ENCODE assay signal across 25 cellular contexts in the genomic region with DNA sequence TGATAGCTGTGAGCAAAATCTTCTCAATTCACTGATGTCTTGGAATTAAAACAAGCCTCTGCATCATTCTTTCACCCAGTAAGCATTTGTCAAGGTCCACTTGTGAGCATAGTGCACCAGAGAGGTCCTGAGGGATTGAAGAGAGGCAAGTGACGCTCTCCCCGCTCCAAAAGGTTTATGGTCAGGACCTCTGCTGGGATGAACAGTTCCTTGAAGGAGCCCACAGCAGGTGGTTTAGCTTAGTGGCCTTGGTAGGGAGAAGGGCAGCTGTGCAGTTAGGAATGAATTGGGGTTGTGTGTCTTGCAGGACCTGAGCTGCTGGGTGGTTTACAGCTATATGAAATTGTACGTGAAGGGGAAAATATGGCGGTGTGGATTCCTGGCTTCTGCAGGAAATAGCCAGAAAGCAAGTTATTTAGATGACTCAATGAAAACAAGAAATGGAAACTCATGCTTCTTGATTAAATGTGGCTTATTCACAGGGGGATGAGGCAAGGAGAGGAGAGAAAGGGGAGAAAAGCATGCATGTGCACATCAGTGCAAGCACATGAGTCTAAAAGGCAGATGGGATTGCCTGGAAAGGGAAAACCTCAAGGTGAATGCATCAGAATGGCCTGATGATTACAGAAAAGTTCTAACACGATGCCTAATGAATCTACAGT.
"Had no signal": no experiment of that assay in that cellular context is flagged by ENCODE, and none has a peak within 500 bp of the region (broad histone marks: within the 10 kb centered on the region; RNA-seq: fewer than 3 reads in every experiment).

No MANE protein-coding gene starts in this region.

- H3K27ac Mint-ChIP-seq: activated CD4-positive, alpha-beta T cell treated with anti-CD3 and anti-CD28 coated beads, Interleukin-2, amount 10 ng/mL, durations not matched to agents 7 days and 5 days; activated CD8-positive, alpha-beta T cell treated with anti-CD3 and anti-CD28 coated beads, Interleukin-2, amount 10 ng/mL, durations not matched to agents 7 days and 5 days; activated naive CD8-positive, alpha-beta T cell treated with anti-CD3 and anti-CD28 coated beads, Interleukin-2, amount 10 ng/mL, durations not matched to agents 7 days and 5 days; activated T-cell treated with anti-CD3 and anti-CD28 coated beads, Interleukin-2, amount 50 U/mL, for 24 hours; activated T-helper 2 cell treated with anti-CD3 and anti-CD28 coated beads, Interferon-gamma antibody, Interleukin-2, Interleukin-4, amounts not matched to agents 10 μg/mL and 5 μg/mL and 100 μg/mL, durations not matched to agents 14 hours and 24 hours and 36 hours; nephron progenitor cell; WTC11 had no signal

- H3K4me3 ChIP-seq: body of pancreas, left lung, tibial nerve had no signal

- DNase-seq: activated CD4-positive, alpha-beta T cell treated with anti-CD3 and anti-CD28 coated beads, Interleukin-2, amount 10 ng/mL, durations not matched to agents 7 days and 5 days; activated CD8-positive, alpha-beta T cell treated with anti-CD3 and anti-CD28 coated beads, Interleukin-2, amount 10 ng/mL, durations not matched to agents 7 days and 5 days; activated naive CD4-positive, alpha-beta T cell treated with Interleukin-2 at 50 U/mL for 16 hours; activated naive CD8-positive, alpha-beta T cell treated with anti-CD3 and anti-CD28 coated beads, Interleukin-2, amount 10 ng/mL, durations not matched to agents 7 days and 5 days; activated T-cell treated with anti-CD3 and anti-CD28 coated beads, Interleukin-2, amount 50 U/mL, for 24 hours; amygdala; body of pancreas; central memory CD4-positive, alpha-beta T cell; cortex of kidney; erythroblast; hypothalamus; kidney; left lung; mammary epithelial cell; midbrain; nephron progenitor cell; nucleus accumbens; retina; stimulated activated CD4-positive, alpha-beta T cell treated with anti-CD3 and anti-CD28 coated beads, Interleukin-12 subunit alpha, Interleukin-12 subunit beta, amount 100 ng/mL, for 4 hours; stimulated activated CD4-positive, alpha-beta T cell treated with anti-CD3 and anti-CD28 coated beads, Interleukin-1b, Interleukin-23, amount 100 ng/mL, for 48 hours; stimulated activated naive CD4-positive, alpha-beta T cell treated with Interleukin-2 at 50 U/mL for 16 hours; SW 1271 had no signal

- H3K27me3 ChIP-seq: body of pancreas, left lung, tibial nerve had no signal

- ATAC-seq: activated CD8-positive, alpha-beta T cell treated with anti-CD3 and anti-CD28 coated beads, Interleukin-2, amount 10 ng/mL, durations not matched to agents 7 days and 5 days; body of pancreas; left lung; WTC11 had no signal

- H3K36me3 Mint-ChIP-seq: activated naive CD8-positive, alpha-beta T cell treated with anti-CD3 and anti-CD28 coated beads, Interleukin-2, amount 10 ng/mL, durations not matched to agents 7 days and 5 days; WTC11 had no signal

- H3K4me1 Mint-ChIP-seq: activated CD4-positive, alpha-beta T cell treated with anti-CD3 and anti-CD28 coated beads, Interleukin-2, amount 10 ng/mL, durations not matched to agents 7 days and 5 days; activated naive CD8-positive, alpha-beta T cell treated with anti-CD3 and anti-CD28 coated beads, Interleukin-2, amount 10 ng/mL, durations not matched to agents 7 days and 5 days had no signal

- H3K9me3 Mint-ChIP-seq: activated CD4-positive, alpha-beta T cell treated with anti-CD3 and anti-CD28 coated beads, Interleukin-2, amount 10 ng/mL, durations not matched to agents 7 days and 5 days; activated naive CD8-positive, alpha-beta T cell treated with anti-CD3 and anti-CD28 coated beads, Interleukin-2, amount 10 ng/mL, durations not matched to agents 7 days and 5 days; activated T-cell treated with anti-CD3 and anti-CD28 coated beads, Interleukin-2, amount 50 U/mL, for 24 hours; activated T-helper 2 cell treated with anti-CD3 and anti-CD28 coated beads, Interferon-gamma antibody, Interleukin-2, Interleukin-4, amounts not matched to agents 10 μg/mL and 5 μg/mL and 100 μg/mL, durations not matched to agents 14 hours and 24 hours and 36 hours; nephron progenitor cell; WTC11 had no signal

- H3K9me3 ChIP-seq: body of pancreas, left lung, tibial nerve had no signal

- H3K27ac ChIP-seq: body of pancreas, left lung, tibial nerve had no signal

- H3K36me3 ChIP-seq: left lung, tibial nerve had no signal

- H3K4me1 ChIP-seq: body of pancreas, left lung had no signal

- H3K27me3 Mint-ChIP-seq: activated CD4-positive, alpha-beta T cell treated with anti-CD3 and anti-CD28 coated beads, Interleukin-2, amount 10 ng/mL, durations not matched to agents 7 days and 5 days; activated naive CD8-positive, alpha-beta T cell treated with anti-CD3 and anti-CD28 coated beads, Interleukin-2, amount 10 ng/mL, durations not matched to agents 7 days and 5 days; activated T-cell treated with anti-CD3 and anti-CD28 coated beads, Interleukin-2, amount 50 U/mL, for 24 hours had no signal

- H3K4me3 Mint-ChIP-seq: activated CD4-positive, alpha-beta T cell treated with anti-CD3 and anti-CD28 coated beads, Interleukin-2, amount 10 ng/mL, durations not matched to agents 7 days and 5 days; activated CD8-positive, alpha-beta T cell treated with anti-CD3 and anti-CD28 coated beads, Interleukin-2, amount 10 ng/mL, durations not matched to agents 7 days and 5 days; activated naive CD8-positive, alpha-beta T cell treated with anti-CD3 and anti-CD28 coated beads, Interleukin-2, amount 10 ng/mL, durations not matched to agents 7 days and 5 days; activated T-cell treated with anti-CD3 and anti-CD28 coated beads, Interleukin-2, amount 50 U/mL, for 24 hours; nephron progenitor cell; WTC11 had no signal
